9 cellular contexts compared by ENCODE assay signal in genomic region chr14:99273025-99273723, GRCh38. TPM values are rescaled to one million over a fixed set of nuclear protein-coding genes. Genes with fewer than 3 reads are reported as not detected.
DNase-seq lines count a peak whose midpoint lies in the region; ATAC-seq, FAIRE-seq and TF ChIP-seq lines count a peak whose summit lies in the region.
"Had no signal": no experiment of that assay in that cellular context is flagged by ENCODE, and none has a peak within 500 bp of the region (broad histone marks: within the 10 kb centered on the region; RNA-seq: fewer than 3 reads in every experiment).

No MANE protein-coding gene starts in this region.

- DNase-seq in DMS53 (lab: John Stamatoyannopoulos, UW) (peak; percentile 67), DMS53 treated with DMSO at 0.1 percent for 48 hours (lab: John Stamatoyannopoulos, UW; ENCODE audit: unreplicated experiment) (no peak), epithelial cell of prostate (ENCODE audit: low read depth, low spot score) (no peak), small intestine (peak; percentile 69), body of pancreas (no peak)

- H3K9me3 ChIP-seq in small intestine (ENCODE audit: control insufficient read depth, low read depth) (no peaks in the 10 kb centered on the region), body of pancreas (no peaks in the 10 kb centered on the region)

- H3K27ac ChIP-seq in epithelial cell of prostate (peak overlapping the region; percentile 77), small intestine (ENCODE audit: low read depth in 1 of 2, low read length in 1 of 2) (peak overlapping the region; percentile 77 to 90), body of pancreas (no peak overlapping the region)

- H3K4me3 ChIP-seq in small intestine (ENCODE audit: low read depth in 1 of 2, low read length in 2 of 2) (peak overlapping the region; percentile 11 to 95), body of pancreas (no peak overlapping the region)

- no peak for FAIRE-seq in small intestine (lab: Jason Lieb, UNC)
- FAIRE-seq: A204.1 had no signal

- no peak for ATAC-seq in HG03159 (IDR thresholded peaks at IDR 0.05; ENCODE audit: unreplicated experiment)
- ATAC-seq in HG03571 (IDR thresholded peaks at IDR 0.05; ENCODE audit: unreplicated experiment): no peak
- no peak for ATAC-seq in body of pancreas

- H3K27me3 Mint-ChIP-seq in T-helper 1 cell treated with Interleukin-12 subunit alpha and Interleukin-12 subunit beta and Interleukin-4 antibody, amounts not matched to agents 30 μg/mL and 1 μg/mL, for 36 hours (ENCODE audit: low read depth): peaks cover 16% of the 10 kb centered on the region

- no peak for TF ChIP-seq POLR2A in body of pancreas (IDR thresholded peaks at IDR 0.05)

- no peaks in the 10 kb centered on the region for H3K27me3 ChIP-seq in small intestine (ENCODE audit: control insufficient read depth in 2 of 2, insufficient read depth in 2 of 2, low read length in 2 of 2)
- peaks cover 0 to 40% of the 10 kb centered on the region in 2 donors for H3K27me3 ChIP-seq in body of pancreas

- H3K36me3 ChIP-seq in small intestine (ENCODE audit: control insufficient read depth in 2 of 2, insufficient read depth in 2 of 2, low read length in 2 of 2) (no peaks in the 10 kb centered on the region), body of pancreas (replicated peaks in 1 of 2; ENCODE audit: insufficient read depth in 1 of 2, low read depth in 2 of 2) (no peaks in the 10 kb centered on the region)

- peaks cover 20% of the 10 kb centered on the region for H3K36me3 Mint-ChIP-seq in T-helper 1 cell treated with Interleukin-12 subunit alpha and Interleukin-12 subunit beta and Interleukin-4 antibody, amounts not matched to agents 30 μg/mL and 1 μg/mL, for 36 hours (ENCODE audit: low read depth)

- H3K4me3 Mint-ChIP-seq in T-helper 1 cell treated with Interleukin-12 subunit alpha and Interleukin-12 subunit beta and Interleukin-4 antibody, amounts not matched to agents 30 μg/mL and 1 μg/mL, for 36 hours: peak overlapping the region; percentile 98

- H3K4me1 Mint-ChIP-seq in T-helper 1 cell treated with Interleukin-12 subunit alpha and Interleukin-12 subunit beta and Interleukin-4 antibody, amounts not matched to agents 30 μg/mL and 1 μg/mL, for 36 hours (ENCODE audit: low read depth): peaks cover 31% of the 10 kb centered on the region

- WGBS in small intestine, 3 donors: 1 to 2% (median 2%) methylated on average over 45 to 48 of the region's 48 CpGs
- 0 to 3% methylated on average over 10 to 46 of the region's 48 CpGs for WGBS in body of pancreas, 2 donors

- H3K4me1 ChIP-seq in small intestine (ENCODE audit: control insufficient read depth in 2 of 2, insufficient read depth in 1 of 2, low read depth in 1 of 2, low read length in 1 of 2): peaks cover 0 to 3% of the 10 kb centered on the region in 2 donors
- peaks cover 47% of the 10 kb centered on the region for H3K4me1 ChIP-seq in body of pancreas

- H3K27ac Mint-ChIP-seq in T-helper 1 cell treated with Interleukin-12 subunit alpha and Interleukin-12 subunit beta and Interleukin-4 antibody, amounts not matched to agents 30 μg/mL and 1 μg/mL, for 36 hours: peak overlapping the region; percentile 91

- intact Hi-C loops in body of pancreas (cut with DNase I): no loop called here

- TF ChIP-seq CTCF in body of pancreas (IDR thresholded peaks at IDR 0.05): no peak

- no peaks in the 10 kb centered on the region for H3K9me3 Mint-ChIP-seq in T-helper 1 cell treated with Interleukin-12 subunit alpha and Interleukin-12 subunit beta and Interleukin-4 antibody, amounts not matched to agents 30 μg/mL and 1 μg/mL, for 36 hours

RNA-seq across cellular contexts. Expression of gene BCL11B, which starts 1.2 kb away (rescaled TPM):
- polyA plus RNA-seq in small intestine: 1 to 10 TPM in 1 of 3 donors, under 1 TPM in 2; 0.45 to 2.4 (median 0.54) TPM
- total RNA-seq in body of pancreas: under 1 TPM in 1 of 2 donors, not detected in 1; 0.78 TPM

Comparison
In these comparisons a context has a peak if more than half of its experiments do, and no peak if none do; other contexts are left out.
1. DNase-seq: peak in DMS53 (single experiment) and small intestine (single experiment); none in DMS53 treated with DMSO at 0.1 percent for 48 hours (single experiment), epithelial cell of prostate (single experiment) and body of pancreas (0 of 4).
2. H3K27ac ChIP-seq: peak in epithelial cell of prostate (single experiment) and small intestine (2 of 2); none in body of pancreas (0 of 4).
3. H3K4me3 ChIP-seq: peak in small intestine (2 of 2); none in body of pancreas (0 of 2).